ENCODE assay signal across 8 cellular contexts in genomic region chr5:91101777-91102379, GRCh38.
DNase-seq lines count a peak whose midpoint lies in the region; ATAC-seq lines count a peak whose summit lies in the region.

No MANE protein-coding gene starts in this region.

- intact Hi-C loops in CD4-positive, alpha-beta memory T cell (cut with micrococcal nuclease): loop anchor here (1.0 to 5.0 kb wide), 4 partner anchors 125 to 317 kb away; no protein-coding TSS in a partner anchor
- intact Hi-C loops in activated CD4-positive, alpha-beta T cell treated with anti-CD3 and anti-CD28 coated beads, Interleukin-2, amount 10 ng/mL, durations not matched to agents 24 days and 14 days (cut with micrococcal nuclease): loop anchor here (1.0 to 10.0 kb wide), 7 partner anchors 60 to 317 kb away; no protein-coding TSS in a partner anchor

- no peaks in the 10 kb centered on the region for H3K4me1 ChIP-seq in CD4-positive, alpha-beta memory T cell (ENCODE audit: insufficient read depth, low read length)

- CTCF ChIA-PET in CD4-positive, alpha-beta memory T cell (lab: Charles Lee; ENCODE audit: partially characterized antibody): interaction anchor here (1.8 to 2.4 kb wide), 2 partner anchors 284 to 318 kb away, joined by 7 to 16 read pairs; no protein-coding TSS in a partner anchor

- H3K27me3 Mint-ChIP-seq in CD4-positive, alpha-beta memory T cell: peaks cover 5% of the 10 kb centered on the region in 2 donors
- peaks cover 21% of the 10 kb centered on the region for H3K27me3 Mint-ChIP-seq in activated CD4-positive, alpha-beta T cell treated with anti-CD3 and anti-CD28 coated beads, Interleukin-2, amount 10 ng/mL, durations not matched to agents 24 days and 14 days

- no peaks in the 10 kb centered on the region for H3K36me3 ChIP-seq in CD4-positive, alpha-beta memory T cell (ENCODE audit: insufficient read depth, low read length)

- H3K27ac ChIP-seq in CD4-positive, alpha-beta memory T cell (ENCODE audit: low read depth, low read length): no peak overlapping the region

- DNase-seq in CD4-positive, alpha-beta memory T cell: peak; percentile 23 to 49 (median 35)
- peak; percentile 38 for DNase-seq in GM19238 (ENCODE audit: insufficient read length, low spot score)
- peak; percentile 73 for DNase-seq in NCI-H446 treated with DMSO at 0.1 percent for 48 hours (lab: John Stamatoyannopoulos, UW)
- DNase-seq in activated CD4-positive, alpha-beta T cell treated with anti-CD3 and anti-CD28 coated beads, Interleukin-2, amount 10 ng/mL, durations not matched to agents 24 days and 14 days: peak; percentile 83
- peak; percentile 10 for DNase-seq in effector CD8-positive, alpha-beta T cell (lab: John Stamatoyannopoulos, UW)
- DNase-seq in lung microvascular endothelial cell (ENCODE audit: low read depth in 2 of 2): peak; percentile 90 to 91
- DNase-seq in stimulated activated CD8-positive, alpha-beta memory T cell treated with anti-CD3 and anti-CD28 coated beads, Interleukin-15, amount 100 ng/mL, for 48 hours (ENCODE audit: low read depth in 2 of 2): peak; percentile 12 to 19

- H3K36me3 Mint-ChIP-seq in CD4-positive, alpha-beta memory T cell: no peaks in the 10 kb centered on the region
- no peaks in the 10 kb centered on the region for H3K36me3 Mint-ChIP-seq in activated CD4-positive, alpha-beta T cell treated with anti-CD3 and anti-CD28 coated beads, Interleukin-2, amount 10 ng/mL, durations not matched to agents 24 days and 14 days (ENCODE audit: low read depth)

- no peak overlapping the region for H3K4me3 Mint-ChIP-seq in CD4-positive, alpha-beta memory T cell
- no peak overlapping the region for H3K4me3 Mint-ChIP-seq in activated CD4-positive, alpha-beta T cell treated with anti-CD3 and anti-CD28 coated beads, Interleukin-2, amount 10 ng/mL, durations not matched to agents 24 days and 14 days

- H3K4me3 ChIP-seq in CD4-positive, alpha-beta memory T cell (ENCODE audit: low read length in 2 of 2): no peak overlapping the region

- H3K27ac Mint-ChIP-seq in CD4-positive, alpha-beta memory T cell: no peak overlapping the region
- no peak overlapping the region for H3K27ac Mint-ChIP-seq in activated CD4-positive, alpha-beta T cell treated with anti-CD3 and anti-CD28 coated beads, Interleukin-2, amount 10 ng/mL, durations not matched to agents 24 days and 14 days

- peaks cover 0 to 8% (median 0%) of the 10 kb centered on the region in 8 donors for H3K9me3 Mint-ChIP-seq in CD4-positive, alpha-beta memory T cell
- no peaks in the 10 kb centered on the region for H3K9me3 Mint-ChIP-seq in activated CD4-positive, alpha-beta T cell treated with anti-CD3 and anti-CD28 coated beads, Interleukin-2, amount 10 ng/mL, durations not matched to agents 24 days and 14 days

- H3K27me3 ChIP-seq in CD4-positive, alpha-beta memory T cell (ENCODE audit: insufficient read depth, low read length): no peaks in the 10 kb centered on the region

- peak; percentile 97 for ATAC-seq in HG03159 (IDR thresholded peaks at IDR 0.05; ENCODE audit: unreplicated experiment)

- POLR2A ChIA-PET in CD4-positive, alpha-beta memory T cell (lab: Charles Lee; ENCODE audit: partially characterized antibody): no interaction called here

- no peaks in the 10 kb centered on the region for H3K9me3 ChIP-seq in CD4-positive, alpha-beta memory T cell (ENCODE audit: control insufficient read depth in 1 of 2, low read length in 2 of 2)

- no peaks in the 10 kb centered on the region for H3K4me1 Mint-ChIP-seq in CD4-positive, alpha-beta memory T cell
- peaks cover 2% of the 10 kb centered on the region for H3K4me1 Mint-ChIP-seq in activated CD4-positive, alpha-beta T cell treated with anti-CD3 and anti-CD28 coated beads, Interleukin-2, amount 10 ng/mL, durations not matched to agents 24 days and 14 days

Comparison
In these comparisons a context has a peak if more than half of its experiments do, and no peak if none do; other contexts are left out.
1. DNase-seq: peak in every context shown above with its lines; median percentile 90 in lung microvascular endothelial cell; 83 in activated CD4-positive, alpha-beta T cell treated with anti-CD3 and anti-CD28 coated beads, Interleukin-2, amount 10 ng/mL, durations not matched to agents 24 days and 14 days; 73 in NCI-H446 treated with DMSO at 0.1 percent for 48 hours; 38 in GM19238; 35 in CD4-positive, alpha-beta memory T cell; 16 in stimulated activated CD8-positive, alpha-beta memory T cell treated with anti-CD3 and anti-CD28 coated beads, Interleukin-15, amount 100 ng/mL, for 48 hours; 10 in effector CD8-positive, alpha-beta T cell.